ENCODE assay signal across 29 cellular contexts in the genomic region with DNA sequence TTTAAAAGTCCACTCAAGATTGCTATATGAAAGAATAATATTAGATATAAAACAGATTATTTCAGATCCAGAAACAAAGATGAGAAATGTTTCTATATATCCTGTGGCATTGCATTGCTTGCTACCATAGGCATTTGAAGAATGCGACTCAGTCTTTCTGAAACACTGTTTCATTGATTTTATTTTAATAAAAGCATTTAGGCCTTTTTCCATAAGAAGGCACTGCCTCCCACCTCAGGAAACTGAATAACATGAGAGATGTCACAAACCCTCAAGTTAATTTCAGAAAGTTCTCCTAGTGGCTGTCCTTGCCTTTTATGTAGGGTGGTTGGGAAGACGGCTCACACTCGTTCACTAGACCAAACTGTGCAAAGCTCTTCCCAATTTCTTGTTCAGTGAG. TPM values are rescaled to one million over a fixed set of nuclear protein-coding genes. Genes with fewer than 3 reads are reported as not detected.
"Had no signal": no experiment of that assay in that cellular context is flagged by ENCODE, and none has a peak within 500 bp of the region (broad histone marks: within the 10 kb centered on the region; RNA-seq: fewer than 3 reads in every experiment).

No MANE protein-coding gene starts in this region.

- H3K36me3 ChIP-seq: left lung, pancreas, right lobe of liver, thoracic aorta, vagina had no signal

- H3K4me1 ChIP-seq: left lung, pancreas, right lobe of liver, vagina had no signal

- H3K27me3 ChIP-seq: left lung, pancreas, right lobe of liver, vagina had no signal

- H3K9me3 ChIP-seq: pancreas, right lobe of liver, vagina had no signal

- H3K4me3 Mint-ChIP-seq: activated naive CD8-positive, alpha-beta T cell; activated T-cell treated with anti-CD3 and anti-CD28 coated beads, Interleukin-2, amount 50 U/mL, for 24 hours; activated T-helper 17 cell treated with anti-CD3 and anti-CD28 coated beads, Interleukin-2, amount 50 U/mL, for 72 hours; immature natural killer cell; natural killer cell treated with Interleukin-12 subunit alpha and Interleukin-12 subunit beta and Interleukin-15 and Interleukin-18, amount 100 ng/mL, for 72 hours; T-cell; T-helper 2 cell treated with Interferon-gamma antibody and Interleukin-4, amounts not matched to agents 5 μg/mL and 100 μg/mL, for 36 hours; type B pancreatic cell had no signal

- H3K4me2 ChIP-seq: smooth muscle cell had no signal

- H3K36me3 Mint-ChIP-seq: activated naive CD8-positive, alpha-beta T cell; immature natural killer cell; T-cell; type B pancreatic cell had no signal

- DNase-seq: activated CD4-positive, alpha-beta T cell treated with anti-CD3 and anti-CD28 coated beads, Interleukin-2, amount 50 U/mL, for 4 hours; activated CD8-positive, alpha-beta memory T cell treated with anti-CD3 and anti-CD28 coated beads for 24 hours; activated CD8-positive, alpha-beta memory T cell treated with anti-CD3 and anti-CD28 coated beads, Interleukin-2, amount 50 U/mL, for 4 hours; activated naive CD4-positive, alpha-beta T cell; activated T-cell treated with anti-CD3 and anti-CD28 coated beads, Interleukin-2, amount 50 U/mL, for 24 hours; cortex of kidney; foreskin fibroblast; immature natural killer cell; kidney glomerular epithelial cell; left lung; midbrain; pancreas; right lobe of liver; stimulated activated CD4-positive, alpha-beta T cell treated with anti-CD3 and anti-CD28 coated beads, Interleukin-4, amount 100 ng/mL, for 1 hour; stimulated activated naive CD4-positive, alpha-beta T cell treated with Interleukin-2 at 50 U/mL for 16 hours; T-cell had no signal

- FAIRE-seq: bronchial epithelial cell, pancreas had no signal

- H3K27me3 Mint-ChIP-seq: activated naive CD8-positive, alpha-beta T cell; activated T-helper 17 cell treated with anti-CD3 and anti-CD28 coated beads, Interleukin-2, amount 50 U/mL, for 72 hours; type B pancreatic cell had no signal

- H3K9me3 Mint-ChIP-seq: natural killer cell treated with Interleukin-12 subunit alpha and Interleukin-12 subunit beta and Interleukin-15 and Interleukin-18, amount 100 ng/mL, for 72 hours; T-helper 2 cell treated with Interferon-gamma antibody and Interleukin-4, amounts not matched to agents 5 μg/mL and 100 μg/mL, for 36 hours had no signal

- H3K4me3 ChIP-seq: left lung, lung, pancreas, right lobe of liver, smooth muscle cell, thoracic aorta, vagina had no signal

- H3K27ac ChIP-seq: epithelial cell of prostate, left lung, pancreas, right lobe of liver, thoracic aorta, vagina, VCaP had no signal

- H3K4me1 Mint-ChIP-seq: activated T-helper 17 cell treated with anti-CD3 and anti-CD28 coated beads, Interleukin-2, amount 50 U/mL, for 72 hours; immature natural killer cell; T-cell had no signal

- H3K27ac Mint-ChIP-seq: activated naive CD8-positive, alpha-beta T cell; activated T-cell treated with anti-CD3 and anti-CD28 coated beads, Interleukin-2, amount 50 U/mL, for 24 hours; activated T-helper 17 cell treated with anti-CD3 and anti-CD28 coated beads, Interleukin-2, amount 50 U/mL, for 72 hours; immature natural killer cell; natural killer cell treated with Interleukin-12 subunit alpha and Interleukin-12 subunit beta and Interleukin-15 and Interleukin-18, amount 100 ng/mL, for 72 hours; T-cell; T-helper 2 cell treated with Interferon-gamma antibody and Interleukin-4, amounts not matched to agents 5 μg/mL and 100 μg/mL, for 36 hours; type B pancreatic cell had no signal

RNA-seq across cellular contexts. Expression of a gene that starts 23.3 kb away (rescaled TPM):
- total RNA-seq: activated T-helper 17 cell treated with anti-CD3 and anti-CD28 coated beads, Interleukin-2, amount 50 U/mL, for 72 hours; bronchial epithelial cell; left lung; lung; natural killer cell treated with Interleukin-12 subunit alpha and Interleukin-12 subunit beta and Interleukin-15 and Interleukin-18, amount 100 ng/mL, for 72 hours; pancreas; pulmonary artery endothelial cell; right lobe of liver; smooth muscle cell; T-cell; thoracic aorta; vagina had no signal
- polyA plus RNA-seq: immature natural killer cell, lung, pancreas, smooth muscle cell had no signal
